18 cellular contexts compared by ENCODE assay signal in the genomic region with DNA sequence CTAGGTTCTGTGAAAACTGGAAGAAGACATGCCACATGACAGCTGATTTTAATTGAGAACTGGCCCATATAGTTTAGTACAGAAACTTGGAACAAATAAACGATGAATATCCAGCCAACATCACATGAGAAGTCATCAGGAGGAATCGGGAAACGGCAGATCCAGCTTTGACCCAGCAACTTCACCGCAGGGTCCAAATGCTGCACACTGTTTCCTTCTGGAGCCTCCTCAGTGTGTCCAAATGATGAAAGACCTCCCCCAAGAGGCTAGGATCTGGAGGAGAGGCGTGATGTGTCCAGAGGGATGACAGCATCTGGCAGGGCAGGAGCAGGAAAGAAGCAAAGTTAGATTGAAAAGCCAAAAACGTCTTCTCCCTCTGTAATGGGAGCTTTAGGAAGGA.
DNase-seq lines count a peak whose midpoint lies in the region; ATAC-seq, FAIRE-seq and TF ChIP-seq lines count a peak whose summit lies in the region.
"Had no signal": no experiment of that assay in that cellular context is flagged by ENCODE, and none has a peak within 500 bp of the region (broad histone marks: within the 10 kb centered on the region; RNA-seq: fewer than 3 reads in every experiment).

No MANE protein-coding gene starts in this region.

- H3K27me3 ChIP-seq in esophagus muscularis mucosa (no peaks in the 10 kb centered on the region), right atrium auricular region (no peaks in the 10 kb centered on the region), uterus (no peaks in the 10 kb centered on the region)
- H3K27me3 ChIP-seq: BE2C had no signal

- POLR2A ChIA-PET in GM10248 (lab: Yijun Ruan, JAX) = no interaction called here

- TF ChIP-seq POLR2A in esophagus muscularis mucosa (IDR thresholded peaks at IDR 0.05; ENCODE audit: low read depth) (no peak), uterus (IDR thresholded peaks at IDR 0.05) (no peak)

- DNase-seq in esophagus muscularis mucosa (ENCODE audit: extremely low spot score) = peak; percentile 92
- DNase-seq in right atrium auricular region (ENCODE audit: low spot score) = peak; percentile 78
- DNase-seq in sciatic nerve (ENCODE audit: low spot score) = no peak
- peak; percentile 74 to 81 for DNase-seq in uterus
- DNase-seq in RCC 7860 (ENCODE audit: low spot score) = no peak
- DNase-seq in GM10248 (ENCODE audit: extremely low spot score) = no peak
- DNase-seq: activated CD4-positive, alpha-beta memory T cell treated with anti-CD3 and anti-CD28 coated beads, Interleukin-2, amount 10 ng/mL, durations not matched to agents 7 days and 5 days; activated naive CD4-positive, alpha-beta T cell treated with anti-CD3 and anti-CD28 coated beads, Interleukin-2, amount 10 ng/mL, durations not matched to agents 7 days and 5 days; activated T-cell treated with anti-CD3 and anti-CD28 coated beads, Interleukin-2, amount 50 U/mL, for 1 hour; BE2C; EL; naive thymus-derived CD4-positive, alpha-beta T cell; NCI-H1048; NCI-H2081 treated with DMSO at 0.1 percent for 48 hours; NCI-H69; stimulated activated CD4-positive, alpha-beta T cell treated with anti-CD3 and anti-CD28 coated beads, Interleukin-12 subunit alpha, Interleukin-12 subunit beta, amount 100 ng/mL, for 4 hours had no signal

- no peak for FAIRE-seq in RCC 7860 (lab: Jason Lieb, UNC)

- TF ChIP-seq CTCF in esophagus muscularis mucosa (IDR thresholded peaks at IDR 0.05) (no peak), right atrium auricular region (IDR thresholded peaks at IDR 0.05) (no peak), uterus (IDR thresholded peaks at IDR 0.05) (no peak), GM10248 (IDR thresholded peaks at IDR 0.05; ENCODE audit: control extremely low read depth, extremely low read depth, low read depth, missing control alignments) (no peak)

- H3K27ac ChIP-seq in esophagus muscularis mucosa (replicated peaks in 1 of 4) = peak overlapping the region; percentile 53 to 75 (median 68)
- H3K27ac ChIP-seq in right atrium auricular region = peak overlapping the region; percentile 65 to 66
- peak overlapping the region; percentile 79 to 88 for H3K27ac ChIP-seq in uterus

- H3K4me3 ChIP-seq in esophagus muscularis mucosa = no peak overlapping the region
- H3K4me3 ChIP-seq in right atrium auricular region = no peak overlapping the region
- no peak overlapping the region for H3K4me3 ChIP-seq in uterus
- H3K4me3 ChIP-seq: coronary artery had no signal

- H3K4me1 ChIP-seq in esophagus muscularis mucosa (peaks cover 8 to 33% (median 18%) of the 10 kb centered on the region in 4 donors), right atrium auricular region (peaks cover 0 to 18% of the 10 kb centered on the region in 2 donors), uterus (peaks cover 0 to 6% of the 10 kb centered on the region in 2 donors)
- H3K4me1 ChIP-seq: BE2C had no signal

- CTCF ChIA-PET in GM10248 (lab: Yijun Ruan, JAX) = no interaction called here

- no peak for TF ChIP-seq EP300 in esophagus muscularis mucosa (IDR thresholded peaks at IDR 0.05)

- H3K9me3 ChIP-seq in esophagus muscularis mucosa (no peaks in the 10 kb centered on the region), right atrium auricular region (no peaks in the 10 kb centered on the region), uterus (no peaks in the 10 kb centered on the region)
- H3K9me3 ChIP-seq: BE2C had no signal

- ATAC-seq in sciatic nerve (peak; percentile 90), GM19351 (IDR thresholded peaks at IDR 0.05; ENCODE audit: unreplicated experiment) (no peak)
- ATAC-seq: naive thymus-derived CD4-positive, alpha-beta T cell had no signal

- intact Hi-C loops in esophagus muscularis mucosa (cut with DNase I) = no loop called here
- intact Hi-C loops in sciatic nerve (cut with DNase I) = no loop called here
- intact Hi-C loops in uterus (cut with DNase I; ENCODE audit: low total_unique reads) = no loop called here

- WGBS in esophagus muscularis mucosa = 65% methylated on average over 6 of the region's 6 CpGs

- H3K36me3 ChIP-seq in esophagus muscularis mucosa (no peaks in the 10 kb centered on the region), right atrium auricular region (no peaks in the 10 kb centered on the region), uterus (no peaks in the 10 kb centered on the region)
- H3K36me3 ChIP-seq: BE2C had no signal

Comparison
In these comparisons a context has a peak if more than half of its experiments do, and no peak if none do; other contexts are left out.
1. DNase-seq: peak in esophagus muscularis mucosa (single experiment), right atrium auricular region (single experiment) and uterus (2 of 2); none in sciatic nerve (single experiment), RCC 7860 (single experiment) and GM10248 (single experiment).
2. Peak in every context shown above with its lines, with median percentiles within 50 percentile points of each other: H3K27ac ChIP-seq.